1 cellular context compared by ENCODE assay signal in genomic region chr4:88591787-88592599, GRCh38.
TF ChIP-seq lines count a peak whose summit lies in the region.

HERC3 (plus strand) TSS chr4:88592480; CDS start chr4:88605824, 13,344 bp downstream.

TF ChIP-seq in HepG2, 621 proteins besides CTCF, POLR2A, EP300 and RAD21 (continued from another document and continues in another):
- TF ChIP-seq THAP9 (CRISPR knock-in tag; IDR thresholded peaks at IDR 0.05; ENCODE audit: borderline replicate concordance) (peak; percentile 70), MTA3 (CRISPR knock-in tag; IDR thresholded peaks at IDR 0.05) (no peak), DPF2 (CRISPR knock-in tag; IDR thresholded peaks at IDR 0.05; ENCODE audit: borderline replicate concordance, low read depth) (no peak), GTF3A (CRISPR knock-in tag; conservative IDR thresholded peaks at IDR 0.05) (no peak), GLMP (CRISPR knock-in tag; IDR thresholded peaks at IDR 0.05; ENCODE audit: borderline replicate concordance) (no peak), ZBTB46 (CRISPR knock-in tag; IDR thresholded peaks at IDR 0.05; ENCODE audit: borderline replicate concordance) (no peak), ZNF407 (CRISPR knock-in tag; IDR thresholded peaks at IDR 0.05; ENCODE audit: not compliant biosample characterization) (peak; percentile 35), SALL2 (CRISPR knock-in tag; IDR thresholded peaks at IDR 0.05) (no peak), ZNF615 (CRISPR knock-in tag; IDR thresholded peaks at IDR 0.05; ENCODE audit: borderline replicate concordance) (no peak), PATZ1 (CRISPR knock-in tag; IDR thresholded peaks at IDR 0.05) (peak; percentile 12; the same call in 1 of the 2 replicates), ZBTB39 (CRISPR knock-in tag; IDR thresholded peaks at IDR 0.05) (no peak), ZNF446 (CRISPR knock-in tag; IDR thresholded peaks at IDR 0.05) (no peak; the same call in 1 of the 2 replicates), ZNF704 (CRISPR knock-in tag; IDR thresholded peaks at IDR 0.05; ENCODE audit: borderline replicate concordance) (peak; percentile 42; the same call in 1 of the 2 replicates), ARID2 (CRISPR knock-in tag; IDR thresholded peaks at IDR 0.05; ENCODE audit: borderline replicate concordance) (no peak), TOE1 (CRISPR knock-in tag; IDR thresholded peaks at IDR 0.05) (no peak), TRIM22 (IDR thresholded peaks at IDR 0.05) (no peak), TFAP4 (IDR thresholded peaks at IDR 0.05; ENCODE audit: borderline replicate concordance, low read depth) (no peak), FOXC1 (CRISPR knock-in tag; IDR thresholded peaks at IDR 0.05; ENCODE audit: borderline replicate concordance) (no peak), GATA4 (IDR thresholded peaks at IDR 0.05; ENCODE audit: borderline replicate concordance, low read depth) (no peak), ZBTB37 (CRISPR knock-in tag; IDR thresholded peaks at IDR 0.05) (no peak), PITX1 (CRISPR knock-in tag; IDR thresholded peaks at IDR 0.05) (no peak), SNAPC5 (CRISPR knock-in tag; IDR thresholded peaks at IDR 0.05; ENCODE audit: borderline replicate concordance) (no peak), ZNF713 (CRISPR knock-in tag; IDR thresholded peaks at IDR 0.05) (0 out of 2 replicates have a peak, but pooled peaks have one; percentile 44), DBP (CRISPR knock-in tag; IDR thresholded peaks at IDR 0.05; ENCODE audit: not compliant biosample characterization) (no peak), SMC3 (IDR thresholded peaks at IDR 0.05; ENCODE audit: low read length) (no peak), TSC22D2 (CRISPR knock-in tag; IDR thresholded peaks at IDR 0.05; ENCODE audit: borderline replicate concordance) (peak; percentile 69; the same call in 1 of the 2 replicates), PHF8 (CRISPR knock-in tag; IDR thresholded peaks at IDR 0.05) (peak; percentile 70), NFKBIZ (CRISPR knock-in tag; IDR thresholded peaks at IDR 0.05) (no peak)
